Comparison of ENCODE assay signal across 8 cellular contexts in genomic region chr2:84919885-84920580, GRCh38. TPM values are rescaled to one million over a fixed set of nuclear protein-coding genes. Genes with fewer than 3 reads are reported as not detected.
DNase-seq lines count a peak whose midpoint lies in the region; ATAC-seq lines count a peak whose summit lies in the region.

No MANE protein-coding gene starts in this region.

- ATAC-seq in GM19035 (IDR thresholded peaks at IDR 0.05; ENCODE audit: unreplicated experiment) (peak; percentile 46), HG03175 (IDR thresholded peaks at IDR 0.05; ENCODE audit: unreplicated experiment) (peak; percentile 53), aorta (ENCODE audit: low FRiP score) (peak; percentile 88)
- peak; percentile 75 for ATAC-seq in naive thymus-derived CD4-positive, alpha-beta T cell

- peaks cover 0 to 4% (median 0%) of the 10 kb centered on the region in 11 donors for H3K9me3 Mint-ChIP-seq in naive thymus-derived CD4-positive, alpha-beta T cell

- H3K27ac Mint-ChIP-seq in naive thymus-derived CD4-positive, alpha-beta T cell: peak overlapping the region; percentile 85 to 97 (median 92)

- peaks cover 47 to 68% (median 53%) of the 10 kb centered on the region in 10 experiments for H3K4me1 ChIP-seq in BLaER1 treated with 17β-estradiol and CSF1 and Interleukin-3, amounts not matched to agents 10 nM and 100 nM
- peaks cover 15 to 39% of the 10 kb centered on the region in 2 donors for H3K4me1 ChIP-seq in naive thymus-derived CD4-positive, alpha-beta T cell (ENCODE audit: control insufficient read depth in 2 of 2, insufficient read depth in 2 of 2, low read length in 2 of 2)
- H3K4me1 ChIP-seq in aorta (ENCODE audit: control insufficient read depth in 1 of 2, insufficient read depth in 2 of 2, low read length in 2 of 2): no peaks in the 10 kb centered on the region
- peaks cover 7% of the 10 kb centered on the region for H3K4me1 ChIP-seq in HAP-1

- peaks cover 0 to 6% (median 0%) of the 10 kb centered on the region in 5 donors for H3K36me3 Mint-ChIP-seq in naive thymus-derived CD4-positive, alpha-beta T cell

- CTCF ChIA-PET in naive thymus-derived CD4-positive, alpha-beta T cell (lab: Charles Lee): interaction anchor here (0.7 to 1.3 kb wide), 5 partner anchors 9 to 29 kb away, joined by 3 read pairs; no protein-coding TSS in a partner anchor

- POLR2A ChIA-PET in naive thymus-derived CD4-positive, alpha-beta T cell (lab: Charles Lee): interaction anchor here (0.6 to 13.2 kb wide), 10 partner anchors 9 to 79 kb away, joined by 3 to 495 read pairs (median 5); partner anchors contain the start of genes TMSB10 and TRABD2A

- in situ Hi-C loops in HAP-1 (cut with MboI; ENCODE audit: low sequenced_read_pairs): no loop called here

- H3K9ac ChIP-seq in BLaER1 treated with 17β-estradiol and CSF1 and Interleukin-3, amounts not matched to agents 10 nM and 100 nM: peak overlapping the region; percentile 58 to 77 (median 69); a peak in 21 of 22 replicates

- H4K20me1 ChIP-seq in BLaER1 treated with 17β-estradiol and CSF1 and Interleukin-3, amounts not matched to agents 10 nM and 100 nM: no peaks in the 10 kb centered on the region

- peak overlapping the region in 4 of 10 experiments; percentile 5 to 46 (median 30); a peak in 8 of 20 replicates for H3K4me3 ChIP-seq in BLaER1 treated with 17β-estradiol and CSF1 and Interleukin-3, amounts not matched to agents 10 nM and 100 nM
- H3K4me3 ChIP-seq in naive thymus-derived CD4-positive, alpha-beta T cell (ENCODE audit: low read length): no peak overlapping the region
- H3K4me3 ChIP-seq in aorta (ENCODE audit: low read length in 2 of 2): no peak overlapping the region
- H3K4me3 ChIP-seq in HAP-1: no peak overlapping the region

- 46 to 47% methylated on average over 7 of the region's 7 CpGs for WGBS in aorta, 2 donors

- no peaks in the 10 kb centered on the region for H3K27me3 ChIP-seq in BLaER1 treated with 17β-estradiol and CSF1 and Interleukin-3, amounts not matched to agents 10 nM and 100 nM
- peaks cover 0 to 3% of the 10 kb centered on the region in 2 donors for H3K27me3 ChIP-seq in naive thymus-derived CD4-positive, alpha-beta T cell (ENCODE audit: control insufficient read depth in 2 of 2, insufficient read depth in 2 of 2, low read length in 2 of 2)
- H3K27me3 ChIP-seq in aorta (ENCODE audit: control insufficient read depth in 1 of 2, insufficient read depth in 2 of 2, low read length in 1 of 2): no peaks in the 10 kb centered on the region
- H3K27me3 ChIP-seq in HAP-1 (ENCODE audit: low read depth): no peaks in the 10 kb centered on the region

- intact Hi-C loops in naive thymus-derived CD4-positive, alpha-beta T cell (cut with micrococcal nuclease): loop anchor here in 1 of 2 donors (1.0 kb wide), 1 partner anchor 13 kb away; no protein-coding TSS in a partner anchor
- intact Hi-C loops in aorta (cut with DNase I): no loop called here

- peak overlapping the region; percentile 47 to 79 (median 70) for H3K4me3 Mint-ChIP-seq in naive thymus-derived CD4-positive, alpha-beta T cell

- H3K4me1 Mint-ChIP-seq in naive thymus-derived CD4-positive, alpha-beta T cell: peaks cover 28 to 70% (median 53%) of the 10 kb centered on the region in 7 donors

- peak overlapping the region; percentile 55 to 88 (median 81) for H3K4me2 ChIP-seq in BLaER1 treated with 17β-estradiol and CSF1 and Interleukin-3, amounts not matched to agents 10 nM and 100 nM

- DNase-seq in T1000 (lab: John Stamatoyannopoulos, UW) (peak; percentile 43), aorta (peak in 1 of 2 donors; percentile 67), HAP-1 (ENCODE audit: low spot score in 2 of 2) (no peak)
- DNase-seq in effector CD8-positive, alpha-beta T cell (lab: John Stamatoyannopoulos, UW): peak; percentile 10
- DNase-seq in naive thymus-derived CD4-positive, alpha-beta T cell: peak in 6 of 9 donors; percentile 26 to 59 (median 46)

- H3K9me3 ChIP-seq in BLaER1 treated with 17β-estradiol and CSF1 and Interleukin-3, amounts not matched to agents 10 nM and 100 nM (replicated peaks in 1 of 11): peaks cover 0 to 17% (median 12%) of the 10 kb centered on the region in 11 experiments; a peak in 12 of 22 replicates
- H3K9me3 ChIP-seq in naive thymus-derived CD4-positive, alpha-beta T cell (ENCODE audit: control insufficient read depth in 2 of 3, low read length in 3 of 3): no peaks in the 10 kb centered on the region
- H3K9me3 ChIP-seq in aorta (ENCODE audit: control insufficient read depth, low read length): no peaks in the 10 kb centered on the region
- H3K9me3 ChIP-seq in HAP-1: no peaks in the 10 kb centered on the region

- H3K27me3 Mint-ChIP-seq in naive thymus-derived CD4-positive, alpha-beta T cell: no peaks in the 10 kb centered on the region

- peak overlapping the region; percentile 74 to 95 (median 87) for H3K27ac ChIP-seq in BLaER1 treated with 17β-estradiol and CSF1 and Interleukin-3, amounts not matched to agents 10 nM and 100 nM
- H3K27ac ChIP-seq in naive thymus-derived CD4-positive, alpha-beta T cell (ENCODE audit: low read depth, low read length): peak overlapping the region; percentile 62
- no peak overlapping the region for H3K27ac ChIP-seq in aorta (ENCODE audit: low read depth in 1 of 2, low read length in 2 of 2)

- no peaks in the 10 kb centered on the region for H3K36me3 ChIP-seq in BLaER1 treated with 17β-estradiol and CSF1 and Interleukin-3, amounts not matched to agents 10 nM and 100 nM
- H3K36me3 ChIP-seq in naive thymus-derived CD4-positive, alpha-beta T cell (ENCODE audit: control insufficient read depth in 2 of 3, insufficient read depth in 3 of 3, low read length in 3 of 3): no peaks in the 10 kb centered on the region
- H3K36me3 ChIP-seq in aorta (ENCODE audit: control insufficient read depth in 1 of 2, insufficient read depth in 2 of 2, low read length in 1 of 2) (no peaks in the 10 kb centered on the region), HAP-1 (replicated peaks) (no peaks in the 10 kb centered on the region)

RNA-seq across cellular contexts. Expression of gene TMSB10, which starts 14.6 kb away (rescaled TPM):
- total RNA-seq in naive thymus-derived CD4-positive, alpha-beta T cell: 1,000 to 10,000 TPM; 1,492 to 5,756 (median 1,578) TPM
- polyA plus RNA-seq in naive thymus-derived CD4-positive, alpha-beta T cell: 1,000 to 10,000 TPM; 6,721 to 8,256 TPM
- 1,000 to 10,000 TPM in 1 of 2 donors, 100 to 1,000 TPM in 1; 876 to 1,016 TPM for total RNA-seq in aorta
- 1,000 to 10,000 TPM; 1,527 to 2,217 TPM for polyA plus RNA-seq in aorta

RNA-seq across cellular contexts. Expression of gene TRABD2A, which starts 39.1 kb away (rescaled TPM):
- total RNA-seq in naive thymus-derived CD4-positive, alpha-beta T cell: 100 to 1,000 TPM in 4 of 5 experiments, 10 to 100 TPM in 1; 75.0 to 288 (median 182) TPM
- 100 to 1,000 TPM; 119 to 204 TPM for polyA plus RNA-seq in naive thymus-derived CD4-positive, alpha-beta T cell
- total RNA-seq in aorta: 1 to 10 TPM; 1.1 to 2.2 TPM
- polyA plus RNA-seq in aorta: 1 to 10 TPM in 1 of 2 donors, under 1 TPM in 1; 0.23 to 1.4 TPM

RNA-seq across cellular contexts. Expression of gene KCMF1, which starts 50.9 kb away (rescaled TPM):
- 10 to 100 TPM; 57.7 to 81.3 (median 60.8) TPM for total RNA-seq in naive thymus-derived CD4-positive, alpha-beta T cell
- 10 to 100 TPM; 15.6 to 20.2 TPM for polyA plus RNA-seq in naive thymus-derived CD4-positive, alpha-beta T cell
- total RNA-seq in aorta: 10 to 100 TPM; 59.1 to 66.7 TPM
- polyA plus RNA-seq in aorta: 10 to 100 TPM; 37.2 to 42.2 TPM

Comparison
In these comparisons a context has a peak if more than half of its experiments do, and no peak if none do; other contexts are left out.
1. H3K27ac ChIP-seq: peak in BLaER1 treated with 17β-estradiol and CSF1 and Interleukin-3, amounts not matched to agents 10 nM and 100 nM (11 of 11) and naive thymus-derived CD4-positive, alpha-beta T cell (single experiment); none in aorta (0 of 2).
2. DNase-seq: peak in T1000 (single experiment), effector CD8-positive, alpha-beta T cell (single experiment) and naive thymus-derived CD4-positive, alpha-beta T cell (6 of 9); none in HAP-1 (0 of 2).
3. RNA of gene TRABD2A, which starts 39.1 kb away (total RNA-seq): 75.0 to 288 TPM in naive thymus-derived CD4-positive, alpha-beta T cell; 1.1 to 2.2 TPM in aorta; every median in the first group is over 10 times any median in the second.
4. Peak in every context shown above with its lines, with median percentiles within 50 percentile points of each other: ATAC-seq.